Comparison of ENCODE assay signal across 10 cellular contexts in genomic region chr17:33534063-33534462, GRCh38.
"Had no signal": no experiment of that assay in that cellular context is flagged by ENCODE, and none has a peak within 500 bp of the region (broad histone marks: within the 10 kb centered on the region; RNA-seq: fewer than 3 reads in every experiment).

No MANE protein-coding gene starts in this region.

- H3K36me3 ChIP-seq: HAP-1 had no signal

- H3K4me2 ChIP-seq: GM23338 had no signal

- FAIRE-seq: H1, H54 had no signal

- H2AFZ ChIP-seq: GM23248, GM23338 had no signal

- H3K9ac ChIP-seq: GM23248 had no signal

- H3K4me1 ChIP-seq: HAP-1 had no signal

- H3K9me3 ChIP-seq: HAP-1 had no signal

- DNase-seq: GM23248, GOT3, H7, H9, HCEC 1CT, HFFc6 had no signal

- H3K27ac ChIP-seq: GM23248 had no signal

- H3K4me3 ChIP-seq: GM23248, GM23338, HAP-1 had no signal
